8 cellular contexts compared by ENCODE assay signal in the genomic region with DNA sequence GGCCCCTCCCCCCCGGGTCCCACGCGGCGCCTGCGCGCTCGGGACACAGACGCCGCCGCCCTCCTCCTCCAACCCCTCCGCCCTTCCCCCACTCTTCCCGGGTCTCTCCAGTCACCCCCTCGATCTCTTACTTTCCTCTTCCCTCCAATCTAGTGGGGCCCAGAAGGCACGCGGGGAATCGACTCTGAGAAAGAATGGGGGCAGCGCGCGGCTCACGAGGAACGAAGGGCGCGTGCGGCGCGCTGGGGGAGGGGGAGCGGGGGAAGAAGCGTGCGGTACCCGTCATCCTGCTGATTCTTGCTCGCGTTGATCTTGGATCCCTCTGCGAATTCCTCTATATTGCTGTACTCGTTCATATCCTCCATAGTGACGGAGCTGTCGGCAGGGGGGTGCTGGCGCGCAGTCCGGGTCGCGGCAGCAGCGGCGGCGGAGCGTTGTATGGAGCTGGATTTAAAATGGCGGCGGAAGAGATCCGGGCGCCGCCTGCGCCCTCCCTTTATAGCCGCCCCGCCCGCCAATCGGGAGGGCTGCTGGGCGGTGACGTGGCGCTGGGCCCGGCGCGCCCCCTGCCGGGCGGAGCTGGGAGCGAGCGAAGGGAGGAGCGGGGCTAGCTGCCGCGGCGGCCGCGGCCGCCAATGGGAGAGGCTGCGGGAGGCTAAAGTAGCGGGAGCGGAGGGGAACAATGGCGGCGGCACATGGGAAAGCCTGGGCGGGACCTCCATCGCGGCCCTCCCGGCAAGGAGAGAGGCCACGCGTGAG. TPM values are rescaled to one million over a fixed set of nuclear protein-coding genes. Genes with fewer than 3 reads are reported as not detected.
DNase-seq lines count a peak whose midpoint lies in the region; ATAC-seq and TF ChIP-seq lines count a peak whose summit lies in the region.

No MANE protein-coding gene starts in this region.

- no peaks in the 10 kb centered on the region for H3K27me3 ChIP-seq in GM23248 (replicated peaks; ENCODE audit: insufficient read depth)
- H3K27me3 ChIP-seq in Karpas-422 (ENCODE audit: low read length), result no peaks in the 10 kb centered on the region
- H3K27me3 ChIP-seq in Peyer's patch, result no peaks in the 10 kb centered on the region
- no peaks in the 10 kb centered on the region for H3K27me3 ChIP-seq in fibroblast of lung (ENCODE audit: control insufficient read depth, insufficient read depth, low read length)

- WGBS in GM23248 (ENCODE audit: low coverage in 1 of 2, low lambda C conversion rate in 2 of 2, missing lambda C conversion rate in 2 of 2), 2 experiments, result 1 to 3% methylated on average over 47 to 83 of the region's 83 CpGs

- H3K36me3 ChIP-seq in GM23248 (ENCODE audit: low read depth) (peaks cover 40% of the 10 kb centered on the region), Karpas-422 (ENCODE audit: insufficient read depth, low read length) (peaks cover 44% of the 10 kb centered on the region), Peyer's patch (peaks cover 0 to 31% (median 2%) of the 10 kb centered on the region in 3 donors), fibroblast of lung (ENCODE audit: control insufficient read depth, insufficient read depth, low read length) (peaks cover 17% of the 10 kb centered on the region)

- H3F3A ChIP-seq in GM23248 (ENCODE audit: insufficient read depth), result peaks cover 46% of the 10 kb centered on the region

- H3K27ac Mint-ChIP-seq in activated T-helper 1 cell treated with anti-CD3 and anti-CD28 coated beads, Interleukin-12 subunit alpha, Interleukin-12 subunit beta, Interleukin-2, Interleukin-4 antibody, amounts not matched to agents 30 ng/mL and 10 ng/mL and 1 ng/mL, durations not matched to agents 14 hours and 24 hours and 36 hours, result peak overlapping the region; percentile 99
- H3K27ac Mint-ChIP-seq in natural killer cell treated with Interleukin-12 subunit alpha and Interleukin-12 subunit beta and Interleukin-15 and Interleukin-18, amount 100 ng/mL, for 72 hours, result peak overlapping the region; percentile 90 to 99

- peak overlapping the region; percentile 88 for H3K4me2 ChIP-seq in GM23248 (ENCODE audit: unreplicated experiment)
- H3K4me2 ChIP-seq in Karpas-422 (ENCODE audit: low read depth, low read length, poor library complexity, severe bottlenecking), result peak overlapping the region; percentile 92
- peak overlapping the region; percentile 48 for H3K4me2 ChIP-seq in fibroblast of lung (ENCODE audit: extremely low read depth, insufficient read depth, low read length)

- peak; percentile 48 to 70 for TF ChIP-seq POLR2A in Peyer's patch (IDR thresholded peaks at IDR 0.05)

- peak overlapping the region; percentile 99 for H3K4me3 Mint-ChIP-seq in activated T-helper 1 cell treated with anti-CD3 and anti-CD28 coated beads, Interleukin-12 subunit alpha, Interleukin-12 subunit beta, Interleukin-2, Interleukin-4 antibody, amounts not matched to agents 30 ng/mL and 10 ng/mL and 1 ng/mL, durations not matched to agents 14 hours and 24 hours and 36 hours
- peak overlapping the region; percentile 95 for H3K4me3 Mint-ChIP-seq in natural killer cell treated with Interleukin-12 subunit alpha and Interleukin-12 subunit beta and Interleukin-15 and Interleukin-18, amount 100 ng/mL, for 72 hours

- in situ Hi-C loops in GM23248 (cut with MboI), result no loop called here

- H3K4me3 ChIP-seq in GM23248, result peak overlapping the region; percentile 95
- peak overlapping the region; percentile 86 for H3K4me3 ChIP-seq in Karpas-422 (ENCODE audit: low read length)
- peak overlapping the region; percentile 86 to 90 (median 89) for H3K4me3 ChIP-seq in Peyer's patch
- H3K4me3 ChIP-seq in fibroblast of lung (replicated peaks in 1 of 4; ENCODE audit: control extremely low read depth in 1 of 4, insufficient read depth in 1 of 4, low read depth in 3 of 4, low read length in 4 of 4), result peak overlapping the region; percentile 90 to 99 (median 96)

- peak; percentile 95 to 99 (median 99) for TF ChIP-seq CTCF in Peyer's patch (IDR thresholded peaks at IDR 0.05)
- TF ChIP-seq CTCF in fibroblast of lung (conservative IDR thresholded peaks at IDR 0.05 in 1 of 2, IDR thresholded peaks at IDR 0.05 in 1 of 2; ENCODE audit: low read depth in 1 of 2, low read length in 2 of 2), result peak; percentile 46 to 81

- H4K20me1 ChIP-seq in GM23248 (ENCODE audit: insufficient read depth), result peaks cover 45% of the 10 kb centered on the region
- peaks cover 32% of the 10 kb centered on the region for H4K20me1 ChIP-seq in Karpas-422 (ENCODE audit: insufficient read depth, low read depth, low read length)
- peaks cover 29% of the 10 kb centered on the region for H4K20me1 ChIP-seq in fibroblast of lung (ENCODE audit: control insufficient read depth, extremely low read depth, insufficient read depth, low read length)

- intact Hi-C loops in activated T-helper 1 cell treated with anti-CD3 and anti-CD28 coated beads, Interleukin-12 subunit alpha, Interleukin-12 subunit beta, Interleukin-2, Interleukin-4 antibody, amounts not matched to agents 30 ng/mL and 10 ng/mL and 1 ng/mL, durations not matched to agents 14 hours and 24 hours and 36 hours (cut with micrococcal nuclease), result loop anchor here (1.0 to 2.0 kb wide), 3 partner anchors 55 to 471 kb away; partner anchors contain the start of gene THAP9

- H3K79me2 ChIP-seq in GM23248 (ENCODE audit: insufficient read depth) (peaks cover 88% of the 10 kb centered on the region), Karpas-422 (ENCODE audit: low read length) (peaks cover 56% of the 10 kb centered on the region), fibroblast of lung (ENCODE audit: control insufficient read depth, insufficient read depth, low read length) (peaks cover 83% of the 10 kb centered on the region)

- DNase-seq in EH (ENCODE audit: low read depth) (peak; percentile 92), GM23248 (peak; percentile 93), Karpas-422 (peak; percentile 93), Peyer's patch (peak; percentile 84 to 97 (median 96)), fibroblast of lung (ENCODE audit: low read depth in 2 of 2) (peak; percentile 78 to 90)
- peak; percentile 90 for DNase-seq in activated T-helper 1 cell treated with anti-CD3 and anti-CD28 coated beads, Interleukin-12 subunit alpha, Interleukin-12 subunit beta, Interleukin-2, Interleukin-4 antibody, amounts not matched to agents 30 ng/mL and 10 ng/mL and 1 ng/mL, durations not matched to agents 14 hours and 24 hours and 36 hours (ENCODE audit: low spot score)
- DNase-seq in natural killer cell treated with Interleukin-12 subunit alpha and Interleukin-12 subunit beta and Interleukin-15 and Interleukin-18, amount 100 ng/mL, for 72 hours (ENCODE audit: low spot score), result peak; percentile 93
- DNase-seq in stimulated activated naive CD8-positive, alpha-beta T cell treated with anti-CD3 and anti-CD28 coated beads, Interleukin-15, Interleukin-2, amounts not matched to agents 100 U/mL and 50 U/mL, for 24 hours, result peak; percentile 96

- H3K27ac ChIP-seq in GM23248 (peak overlapping the region; percentile 97), Karpas-422 (ENCODE audit: low read length) (peak overlapping the region; percentile 82), Peyer's patch (peak overlapping the region; percentile 98 to 100 (median 99)), fibroblast of lung (ENCODE audit: insufficient read depth, low read length) (peak overlapping the region; percentile 94)

- H3K4me1 ChIP-seq in GM23248 (ENCODE audit: insufficient read depth) (peaks cover 30% of the 10 kb centered on the region), Karpas-422 (ENCODE audit: low read length) (peaks cover 25% of the 10 kb centered on the region), Peyer's patch (peaks cover 3 to 39% (median 8%) of the 10 kb centered on the region in 4 donors), fibroblast of lung (ENCODE audit: control insufficient read depth, extremely low read depth, insufficient read depth, low read length) (peaks cover 11% of the 10 kb centered on the region)

- no peaks in the 10 kb centered on the region for H3K9me3 ChIP-seq in GM23248 (ENCODE audit: low read depth)
- H3K9me3 ChIP-seq in Karpas-422 (ENCODE audit: low read length), result no peaks in the 10 kb centered on the region
- no peaks in the 10 kb centered on the region for H3K9me3 ChIP-seq in Peyer's patch
- H3K9me3 ChIP-seq in fibroblast of lung (ENCODE audit: control insufficient read depth, insufficient read depth, low read depth, low read length), result no peaks in the 10 kb centered on the region

- ATAC-seq in natural killer cell treated with Interleukin-12 subunit alpha and Interleukin-12 subunit beta and Interleukin-15 and Interleukin-18, amount 100 ng/mL, for 72 hours, result peak; percentile 80 to 86
- ATAC-seq in stimulated activated naive CD8-positive, alpha-beta T cell treated with anti-CD3 and anti-CD28 coated beads, Interleukin-15, Interleukin-2, amounts not matched to agents 100 U/mL and 50 U/mL, for 24 hours, result peak; percentile 55

- no peaks in the 10 kb centered on the region for H3K9me3 Mint-ChIP-seq in activated T-helper 1 cell treated with anti-CD3 and anti-CD28 coated beads, Interleukin-12 subunit alpha, Interleukin-12 subunit beta, Interleukin-2, Interleukin-4 antibody, amounts not matched to agents 30 ng/mL and 10 ng/mL and 1 ng/mL, durations not matched to agents 14 hours and 24 hours and 36 hours
- H3K9me3 Mint-ChIP-seq in natural killer cell treated with Interleukin-12 subunit alpha and Interleukin-12 subunit beta and Interleukin-15 and Interleukin-18, amount 100 ng/mL, for 72 hours, result no peaks in the 10 kb centered on the region

- H3K4me1 Mint-ChIP-seq in activated T-helper 1 cell treated with anti-CD3 and anti-CD28 coated beads, Interleukin-12 subunit alpha, Interleukin-12 subunit beta, Interleukin-2, Interleukin-4 antibody, amounts not matched to agents 30 ng/mL and 10 ng/mL and 1 ng/mL, durations not matched to agents 14 hours and 24 hours and 36 hours (ENCODE audit: low read depth), result peaks cover 69% of the 10 kb centered on the region
- H3K4me1 Mint-ChIP-seq in natural killer cell treated with Interleukin-12 subunit alpha and Interleukin-12 subunit beta and Interleukin-15 and Interleukin-18, amount 100 ng/mL, for 72 hours (ENCODE audit: low read depth in 2 of 2), result peaks cover 53 to 55% of the 10 kb centered on the region in 2 donors

- H2AFZ ChIP-seq in GM23248 (peak overlapping the region; percentile 87), Karpas-422 (ENCODE audit: low read length) (no peak overlapping the region), fibroblast of lung (ENCODE audit: low read length) (peak overlapping the region; percentile 81)

- H3K9me2 ChIP-seq in GM23248 (ENCODE audit: insufficient read depth), result no peaks in the 10 kb centered on the region
- H3K9me2 ChIP-seq in Karpas-422 (replicated peaks; ENCODE audit: insufficient read depth, low read length), result no peaks in the 10 kb centered on the region

- H3K9ac ChIP-seq in GM23248, result peak overlapping the region; percentile 99
- peak overlapping the region; percentile 87 for H3K9ac ChIP-seq in Karpas-422 (ENCODE audit: low read length)
- H3K9ac ChIP-seq in fibroblast of lung (ENCODE audit: insufficient read depth, low read length), result peak overlapping the region; percentile 98

- H3K27me3 Mint-ChIP-seq in activated T-helper 1 cell treated with anti-CD3 and anti-CD28 coated beads, Interleukin-12 subunit alpha, Interleukin-12 subunit beta, Interleukin-2, Interleukin-4 antibody, amounts not matched to agents 30 ng/mL and 10 ng/mL and 1 ng/mL, durations not matched to agents 14 hours and 24 hours and 36 hours (ENCODE audit: insufficient read depth), result no peaks in the 10 kb centered on the region
- H3K27me3 Mint-ChIP-seq in natural killer cell treated with Interleukin-12 subunit alpha and Interleukin-12 subunit beta and Interleukin-15 and Interleukin-18, amount 100 ng/mL, for 72 hours, result no peaks in the 10 kb centered on the region

- H3K36me3 Mint-ChIP-seq in activated T-helper 1 cell treated with anti-CD3 and anti-CD28 coated beads, Interleukin-12 subunit alpha, Interleukin-12 subunit beta, Interleukin-2, Interleukin-4 antibody, amounts not matched to agents 30 ng/mL and 10 ng/mL and 1 ng/mL, durations not matched to agents 14 hours and 24 hours and 36 hours (ENCODE audit: low read depth), result peaks cover 61% of the 10 kb centered on the region
- peaks cover 53% of the 10 kb centered on the region for H3K36me3 Mint-ChIP-seq in natural killer cell treated with Interleukin-12 subunit alpha and Interleukin-12 subunit beta and Interleukin-15 and Interleukin-18, amount 100 ng/mL, for 72 hours

RNA-seq across cellular contexts. Expression of gene HNRNPDL, which starts 1.1 kb away (rescaled TPM):
- total RNA-seq in GM23248 (2014; rRNA removed; shearing (Covaris generic)), result 150 and 163 TPM in 2 replicates
- polyA plus RNA-seq in GM23248 (2016; fragmentation: Nextera tagmentation; extraction: Ambion mirVana) (130 and 132 TPM in 2 replicates), fibroblast of lung (381 and 461 TPM in 2 replicates)
- 68.5 and 87.5 TPM in 2 replicates for total RNA-seq in Karpas-422 (2014; rRNA removed; shearing (Covaris generic); ENCODE audit: low replicate concordance)
- total RNA-seq in Peyer's patch (100 to 1,000 TPM in 2 of 4 donors, 10 to 100 TPM in 2; 61.8 to 210 (median 101) TPM), fibroblast of lung (160 and 161 TPM in 2 replicates)
- 498 and 514 TPM in 2 replicates for total RNA-seq in activated T-helper 1 cell treated with anti-CD3 and anti-CD28 coated beads, Interleukin-12 subunit alpha, Interleukin-12 subunit beta, Interleukin-2, Interleukin-4 antibody, amounts not matched to agents 30 ng/mL and 10 ng/mL and 1 ng/mL, durations not matched to agents 14 hours and 24 hours and 36 hours
- polyA plus RNA-seq in fibroblast of lung (2012), result 318 and 342 TPM in 2 replicates
- polyA minus RNA-seq in fibroblast of lung (ENCODE audit: low replicate concordance), result 1.6 and 3.5 TPM in 2 replicates
- total RNA-seq in natural killer cell treated with Interleukin-12 subunit alpha and Interleukin-12 subunit beta and Interleukin-15 and Interleukin-18, amount 100 ng/mL, for 72 hours, result 100 to 1,000 TPM; 226 to 248 TPM

RNA-seq across cellular contexts. Expression of gene ENOPH1, which starts 1.2 kb away (rescaled TPM):
- 34.0 and 41.4 TPM in 2 replicates for total RNA-seq in GM23248 (2014; rRNA removed; shearing (Covaris generic))
- polyA plus RNA-seq in GM23248 (2016; fragmentation: Nextera tagmentation; extraction: Ambion mirVana) (35.6 and 36.9 TPM in 2 replicates), fibroblast of lung (17.1 and 22.0 TPM in 2 replicates)
- total RNA-seq in Karpas-422 (2014; rRNA removed; shearing (Covaris generic); ENCODE audit: low replicate concordance), result 13.4 and 17.2 TPM in 2 replicates
- total RNA-seq in Peyer's patch (10 to 100 TPM in 3 of 4 donors, 1 to 10 TPM in 1; 8.2 to 18.6 (median 15.2) TPM), fibroblast of lung (36.5 and 43.6 TPM in 2 replicates)
- total RNA-seq in activated T-helper 1 cell treated with anti-CD3 and anti-CD28 coated beads, Interleukin-12 subunit alpha, Interleukin-12 subunit beta, Interleukin-2, Interleukin-4 antibody, amounts not matched to agents 30 ng/mL and 10 ng/mL and 1 ng/mL, durations not matched to agents 14 hours and 24 hours and 36 hours, result 60.8 and 61.5 TPM in 2 replicates
- 27.0 and 34.2 TPM in 2 replicates for polyA plus RNA-seq in fibroblast of lung (2012)
- polyA minus RNA-seq in fibroblast of lung (ENCODE audit: low replicate concordance), result 1.1 and 9.8 TPM in 2 replicates
- 10 to 100 TPM; 41.8 to 50.3 TPM for total RNA-seq in natural killer cell treated with Interleukin-12 subunit alpha and Interleukin-12 subunit beta and Interleukin-15 and Interleukin-18, amount 100 ng/mL, for 72 hours

RNA-seq across cellular contexts. Expression of gene HNRNPD, which starts 55.4 kb away (rescaled TPM):
- total RNA-seq in GM23248 (2014; rRNA removed; shearing (Covaris generic)), result 19.5 and 31.2 TPM in 2 replicates
- 115 and 118 TPM in 2 replicates for polyA plus RNA-seq in GM23248 (2016; fragmentation: Nextera tagmentation; extraction: Ambion mirVana)
- total RNA-seq in Karpas-422 (2014; rRNA removed; shearing (Covaris generic); ENCODE audit: low replicate concordance), result 50.7 and 64.1 TPM in 2 replicates
- total RNA-seq in Peyer's patch, result 100 to 1,000 TPM in 3 of 4 donors, 10 to 100 TPM in 1; 95.6 to 342 (median 136) TPM
- total RNA-seq in activated T-helper 1 cell treated with anti-CD3 and anti-CD28 coated beads, Interleukin-12 subunit alpha, Interleukin-12 subunit beta, Interleukin-2, Interleukin-4 antibody, amounts not matched to agents 30 ng/mL and 10 ng/mL and 1 ng/mL, durations not matched to agents 14 hours and 24 hours and 36 hours, result 434 and 438 TPM in 2 replicates
- 20.8 and 24.1 TPM in 2 replicates for total RNA-seq in fibroblast of lung
- polyA plus RNA-seq in fibroblast of lung, result 58.6 and 79.8 TPM in 2 replicates
- polyA plus RNA-seq in fibroblast of lung (2012), result 248 and 327 TPM in 2 replicates
- polyA minus RNA-seq in fibroblast of lung (ENCODE audit: low replicate concordance), result 6.3 and 9.4 TPM in 2 replicates
- 100 to 1,000 TPM; 280 to 290 TPM for total RNA-seq in natural killer cell treated with Interleukin-12 subunit alpha and Interleukin-12 subunit beta and Interleukin-15 and Interleukin-18, amount 100 ng/mL, for 72 hours

Comparison
In these comparisons a context has a peak if more than half of its experiments do, and no peak if none do; other contexts are left out.
1. Peak in every context shown above with its lines: DNase-seq, ATAC-seq, H3K4me3 ChIP-seq and H3K27ac ChIP-seq.